Comparison of ENCODE assay signal across 21 cellular contexts in the genomic region with DNA sequence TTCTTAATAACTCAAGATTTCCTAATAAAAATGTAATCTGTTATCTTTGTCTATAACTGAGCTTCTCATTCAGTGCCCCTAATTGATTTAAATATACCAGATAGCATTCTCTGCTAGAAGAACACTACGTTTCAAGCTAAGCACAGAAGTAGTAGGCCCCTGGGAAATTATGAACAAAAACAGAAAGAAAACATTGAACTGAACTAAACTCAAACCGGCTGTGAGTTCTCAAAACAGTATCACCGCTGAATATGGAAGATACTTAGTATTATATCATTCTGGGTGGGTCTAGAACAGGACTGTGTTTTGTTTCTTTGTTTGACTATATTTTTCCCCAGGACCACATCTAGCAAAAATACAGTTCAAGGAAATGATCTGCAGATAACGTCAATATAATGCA.
"Had no signal": no experiment of that assay in that cellular context is flagged by ENCODE, and none has a peak within 500 bp of the region (broad histone marks: within the 10 kb centered on the region; RNA-seq: fewer than 3 reads in every experiment).

No MANE protein-coding gene starts in this region.

- H3K36me3 ChIP-seq: cardiac muscle cell, left lung, spleen, upper lobe of left lung had no signal

- H3K27me3 ChIP-seq: cardiac muscle cell, foreskin keratinocyte, hepatocyte, left lung, spleen, upper lobe of left lung had no signal

- H2AFZ ChIP-seq: hepatocyte had no signal

- H3K27ac ChIP-seq: cardiac muscle cell, foreskin keratinocyte, hepatocyte, left lung, spleen, upper lobe of left lung, VCaP had no signal

- H3K4me2 ChIP-seq: hepatocyte had no signal

- H3K4me1 ChIP-seq: left lung had no signal

- H3K79me2 ChIP-seq: hepatocyte had no signal

- H3K9me3 ChIP-seq: left lung, spleen, upper lobe of left lung had no signal

- ATAC-seq: activated CD4-positive, CD25-positive, alpha-beta regulatory T cell treated with anti-CD3 and anti-CD28 coated beads, Interleukin-2, amount 50 U/mL, for 24 hours; activated T-cell treated with anti-CD3 and anti-CD28 coated beads, Interleukin-2, amount 50 U/mL, for 72 hours; foreskin keratinocyte; left lung; stimulated activated naive CD8-positive, alpha-beta T cell treated with anti-CD3 and anti-CD28 coated beads, Interleukin-15, Interleukin-2, amounts not matched to agents 100 U/mL and 50 U/mL, for 24 hours; T-cell had no signal

- DNase-seq: activated CD4-positive, alpha-beta memory T cell treated with anti-CD3 and anti-CD28 coated beads, Interleukin-2, amount 10 ng/mL, durations not matched to agents 7 days and 5 days; activated CD4-positive, alpha-beta T cell treated with anti-CD3 and anti-CD28 coated beads, Interleukin-2, amount 10 ng/mL, durations not matched to agents 24 days and 14 days; activated effector memory CD4-positive, alpha-beta T cell treated with Interleukin-2 at 50 U/mL for 16 hours; activated naive CD4-positive, alpha-beta T cell treated with anti-CD3 and anti-CD28 coated beads for 36 hours; activated naive CD8-positive, alpha-beta T cell treated with anti-CD3 and anti-CD28 coated beads, Interleukin-2, amount 10 ng/mL, durations not matched to agents 7 days and 5 days; activated T-cell treated with anti-CD3 and anti-CD28 coated beads, Interleukin-2, amount 50 U/mL, for 72 hours; amygdala; effector CD4-positive, alpha-beta T cell; left lung; nephron progenitor cell; retina; spleen; stimulated activated CD4-positive, alpha-beta T cell treated with anti-CD3 and anti-CD28 coated beads, Interleukin-4, amount 100 ng/mL, for 4 hours; stimulated activated naive CD8-positive, alpha-beta T cell treated with anti-CD3 and anti-CD28 coated beads, Interleukin-15, Interleukin-2, amounts not matched to agents 100 U/mL and 50 U/mL, for 24 hours; T-cell; upper lobe of left lung had no signal

- H3K4me3 ChIP-seq: cardiac muscle cell, hepatocyte, left lung, spleen, upper lobe of left lung had no signal
